In the genomic region with DNA sequence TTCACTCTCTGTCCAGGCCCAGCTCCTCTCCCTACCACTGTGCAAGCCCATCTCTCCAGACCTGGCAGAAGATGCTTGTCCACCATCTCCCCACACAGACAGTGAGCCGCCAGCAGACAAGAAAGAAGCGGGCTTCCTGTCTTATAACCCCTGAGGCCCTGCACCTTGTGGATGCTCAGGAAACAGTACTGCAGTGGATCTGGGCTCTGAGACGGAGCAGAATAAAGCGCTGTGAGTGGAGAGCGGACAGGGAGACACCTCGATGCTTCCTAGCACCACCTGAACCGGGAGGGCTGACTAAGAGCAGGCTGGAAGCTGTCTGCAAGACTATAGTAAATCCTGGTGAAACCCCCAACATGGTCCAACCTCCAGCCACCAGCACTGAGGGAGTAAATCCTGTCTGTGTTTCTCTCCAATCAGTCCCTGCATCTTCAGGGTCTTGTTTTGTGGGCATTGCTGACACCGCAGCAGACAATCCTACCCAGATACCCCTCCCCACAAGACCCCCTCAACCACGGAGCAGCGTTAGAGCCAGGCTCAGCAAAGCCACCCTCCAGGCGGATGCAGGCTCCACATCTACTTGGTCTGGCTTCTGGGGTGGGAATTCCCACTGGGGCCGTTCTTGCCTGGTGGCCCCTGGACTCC, we compare ENCODE assay signal across 9 cellular contexts. TPM values are rescaled to one million over a fixed set of nuclear protein-coding genes. Genes with fewer than 3 reads are reported as not detected.
DNase-seq lines count a peak whose midpoint lies in the region; ATAC-seq, FAIRE-seq and TF ChIP-seq lines count a peak whose summit lies in the region.
"Had no signal": no experiment of that assay in that cellular context is flagged by ENCODE, and none has a peak within 500 bp of the region (broad histone marks: within the 10 kb centered on the region; RNA-seq: fewer than 3 reads in every experiment).

No MANE protein-coding gene starts in this region.

- H3K4me3 Mint-ChIP-seq in natural killer cell = no peak overlapping the region

- H3K9me3 ChIP-seq in BLaER1 (no peaks in the 10 kb centered on the region), mammary epithelial cell (replicated peaks; ENCODE audit: insufficient read depth, low read length) (no peaks in the 10 kb centered on the region), psoas muscle (no peaks in the 10 kb centered on the region), body of pancreas (no peaks in the 10 kb centered on the region)

- TF ChIP-seq CTCF in KMS-11 (conservative IDR thresholded peaks at IDR 0.05; ENCODE audit: low read depth, low read length) = no peak
- no peak for TF ChIP-seq CTCF in mammary epithelial cell (conservative IDR thresholded peaks at IDR 0.05 in 1 of 2, IDR thresholded peaks at IDR 0.05 in 1 of 2; ENCODE audit: extremely low read depth in 1 of 2, insufficient read depth in 1 of 2, low read depth in 1 of 2, low read length in 2 of 2)
- TF ChIP-seq CTCF in natural killer cell (IDR thresholded peaks at IDR 0.05) = no peak
- TF ChIP-seq CTCF in psoas muscle (IDR thresholded peaks at IDR 0.05) = no peak
- no peak for TF ChIP-seq CTCF in body of pancreas (IDR thresholded peaks at IDR 0.05)

- FAIRE-seq in urothelium cell line (lab: Jason Lieb, UNC) = no peak

- intact Hi-C loops in mammary epithelial cell (cut with micrococcal nuclease) = loop anchor here (2.0 kb wide), 1 partner anchor 56 kb away; no protein-coding TSS in a partner anchor
- intact Hi-C loops in natural killer cell (cut with micrococcal nuclease) = no loop called here
- intact Hi-C loops in psoas muscle (cut with DNase I) = no loop called here
- intact Hi-C loops in body of pancreas (cut with DNase I) = no loop called here

- H3K27me3 ChIP-seq in BLaER1 (no peaks in the 10 kb centered on the region), KMS-11 (ENCODE audit: insufficient read depth, low read depth) (no peaks in the 10 kb centered on the region), mammary epithelial cell (ENCODE audit: insufficient read depth, low read length) (no peaks in the 10 kb centered on the region), psoas muscle (ENCODE audit: insufficient read depth in 3 of 3, low read length in 2 of 3) (no peaks in the 10 kb centered on the region), body of pancreas (no peaks in the 10 kb centered on the region)

- H3K4me1 ChIP-seq in BLaER1 (peaks cover 47% of the 10 kb centered on the region), KMS-11 (ENCODE audit: low read depth, poor library complexity, severe bottlenecking) (peaks cover 44% of the 10 kb centered on the region), mammary epithelial cell (ENCODE audit: insufficient read depth, low read length) (peaks cover 17% of the 10 kb centered on the region), psoas muscle (no peaks in the 10 kb centered on the region), body of pancreas (no peaks in the 10 kb centered on the region)

- dilution Hi-C loops in mammary epithelial cell (cut with HindIII; ENCODE audit: low sequenced_read_pairs) = no loop called here

- H4K20me1 ChIP-seq in BLaER1 = peaks cover 26% of the 10 kb centered on the region
- no peaks in the 10 kb centered on the region for H4K20me1 ChIP-seq in KMS-11 (ENCODE audit: insufficient read depth)
- no peaks in the 10 kb centered on the region for H4K20me1 ChIP-seq in mammary epithelial cell (ENCODE audit: insufficient read depth, low read length)

- H3K9ac ChIP-seq in BLaER1 = peak overlapping the region; percentile 59
- H3K9ac ChIP-seq in KMS-11 = peak overlapping the region; percentile 30; the same call in 1 of the 2 replicates
- H3K9ac ChIP-seq in mammary epithelial cell (ENCODE audit: insufficient read depth, low read length) = no peak overlapping the region

- CTCF ChIA-PET in mammary epithelial cell (lab: Charles Lee; ENCODE audit: low non-redundant PET) = no interaction called here

- H3K4me3 ChIP-seq in BLaER1 (0 out of 2 replicates have a peak overlapping the region, but pooled peaks have one; percentile 9), KMS-11 (IDR thresholded peaks at IDR 0.05; ENCODE audit: insufficient read depth, low read depth, low read length) (no peak overlapping the region), mammary epithelial cell (replicated peaks in 1 of 3; ENCODE audit: insufficient read depth in 1 of 3, low read depth in 2 of 3, low read length in 3 of 3) (no peak overlapping the region), psoas muscle (no peak overlapping the region), body of pancreas (no peak overlapping the region)

- DNase-seq in mammary epithelial cell = no peak
- DNase-seq in natural killer cell = no peak
- DNase-seq in psoas muscle = no peak
- DNase-seq in body of pancreas = no peak
- no peak for DNase-seq in urothelium cell line (ENCODE audit: low spot score)

- no peaks in the 10 kb centered on the region for H3K9me3 Mint-ChIP-seq in natural killer cell

- H3K27ac ChIP-seq in BLaER1 = peak overlapping the region; percentile 73
- peak overlapping the region; percentile 77 for H3K27ac ChIP-seq in KMS-11
- H3K27ac ChIP-seq in mammary epithelial cell (ENCODE audit: insufficient read depth, low read depth, low read length) = peak overlapping the region; percentile 20
- H3K27ac ChIP-seq in psoas muscle = no peak overlapping the region
- no peak overlapping the region for H3K27ac ChIP-seq in body of pancreas

- H3K36me3 Mint-ChIP-seq in natural killer cell = peaks cover 35% of the 10 kb centered on the region

- in situ Hi-C loops in mammary epithelial cell (cut with MboI; ENCODE audit: low sequenced_read_pairs in 2 of 2) = no loop called here

- WGBS in mammary epithelial cell (ENCODE audit: low coverage, missing lambda C conversion rate) = 84% methylated on average over 9 of the region's 12 CpGs
- 79 to 90% (median 85%) methylated on average over 12 of the region's 12 CpGs for WGBS in psoas muscle, 3 donors
- WGBS in body of pancreas, 2 donors = 80 to 85% methylated on average over 9 to 11 of the region's 12 CpGs

- H3K36me3 ChIP-seq in BLaER1 (peaks cover 95% of the 10 kb centered on the region), KMS-11 (ENCODE audit: insufficient read depth) (peaks cover 17% of the 10 kb centered on the region; the same call in 1 of the 2 replicates), mammary epithelial cell (ENCODE audit: insufficient read depth, low read length) (no peaks in the 10 kb centered on the region), psoas muscle (ENCODE audit: insufficient read depth in 1 of 2, low read depth in 1 of 2) (peaks cover 0 to 47% of the 10 kb centered on the region in 2 donors), body of pancreas (replicated peaks in 1 of 2; ENCODE audit: insufficient read depth in 1 of 2, low read depth in 2 of 2) (peaks cover 0 to 24% of the 10 kb centered on the region in 2 donors)

- peak overlapping the region; percentile 86 for H3K4me2 ChIP-seq in BLaER1
- peak overlapping the region; percentile 51 for H3K4me2 ChIP-seq in KMS-11
- no peak overlapping the region for H3K4me2 ChIP-seq in mammary epithelial cell (ENCODE audit: insufficient read depth, low read depth, low read length)

- peaks cover 36 to 46% of the 10 kb centered on the region in 2 donors for H3K4me1 Mint-ChIP-seq in natural killer cell

- H3K27ac Mint-ChIP-seq in natural killer cell = peak overlapping the region; percentile 85 to 98

- no peak overlapping the region for H2AFZ ChIP-seq in KMS-11 (ENCODE audit: low read depth)
- H2AFZ ChIP-seq in mammary epithelial cell (ENCODE audit: low read depth, low read length) = peak overlapping the region; percentile 50

- H3K79me2 ChIP-seq in KMS-11 (ENCODE audit: insufficient read depth, low read depth) (no peaks in the 10 kb centered on the region), mammary epithelial cell (ENCODE audit: insufficient read depth, low read length) (no peaks in the 10 kb centered on the region)

- no TSS peak for BruUV-seq in mammary epithelial cell (replicated peaks; lab: Mats Ljungman, UMichigan)

- ATAC-seq in natural killer cell (no peak), psoas muscle (no peak), body of pancreas (no peak)
- no peak for ATAC-seq in activated CD4-positive, CD25-positive, alpha-beta regulatory T cell treated with anti-CD3 and anti-CD28 coated beads, Interleukin-2, amount 50 U/mL, for 24 hours

- no peaks in the 10 kb centered on the region for H3K27me3 Mint-ChIP-seq in natural killer cell (ENCODE audit: low read depth in 2 of 2)

- no peak for TF ChIP-seq POLR2A in body of pancreas (IDR thresholded peaks at IDR 0.05)

RNA-seq across cellular contexts. Expression of a gene that starts 18.7 kb away (rescaled TPM):
- total RNA-seq in mammary epithelial cell (not detected), natural killer cell (not detected), psoas muscle (not detected), body of pancreas (not detected)
- polyA plus RNA-seq in mammary epithelial cell (not detected), psoas muscle (under 1 TPM in 1 of 3 donors, not detected in 2; 0.68 TPM)
- not detected for polyA minus RNA-seq in mammary epithelial cell
- total RNA-seq: NCI-H460 had no signal

RNA-seq across cellular contexts. Expression of a gene that starts 25.5 kb away (rescaled TPM):
- not detected for total RNA-seq in mammary epithelial cell
- not detected for polyA plus RNA-seq in mammary epithelial cell
- not detected for polyA minus RNA-seq in mammary epithelial cell
- under 1 TPM in 1 of 3 donors, not detected in 2; 1.00 TPM for total RNA-seq in natural killer cell
- 1 to 10 TPM in 2 of 4 donors, not detected in 2; 1.8 to 2.8 TPM for total RNA-seq in psoas muscle
- polyA plus RNA-seq in psoas muscle = under 1 TPM in 2 of 3 donors, not detected in 1; 0.21 to 0.63 TPM
- total RNA-seq in body of pancreas = 10 to 100 TPM in 1 of 2 donors, not detected in 1; 43.8 TPM
- total RNA-seq: NCI-H460 had no signal

RNA-seq across cellular contexts. Expression of a gene that starts 39.4 kb away (rescaled TPM):
- total RNA-seq in mammary epithelial cell (1 to 10 TPM; 4.5 to 8.1 TPM), natural killer cell (100 to 1,000 TPM; 577 to 743 (median 676) TPM), psoas muscle (1 to 10 TPM; 2.3 to 3.9 (median 2.9) TPM), body of pancreas (10 to 100 TPM in 1 of 2 donors, 1 to 10 TPM in 1; 7.3 to 11.9 TPM)
- polyA plus RNA-seq in mammary epithelial cell (2.8 TPM), psoas muscle (1 to 10 TPM; 1.5 to 2.1 (median 1.9) TPM)
- 6.4 TPM for polyA minus RNA-seq in mammary epithelial cell

Comparison
In these comparisons a context has a peak if more than half of its experiments do, and no peak if none do; other contexts are left out.
1. H3K27ac ChIP-seq: peak in BLaER1 (single experiment), KMS-11 (single experiment) and mammary epithelial cell (single experiment); none in psoas muscle (single experiment) and body of pancreas (0 of 4).
2. RNA of a gene that starts 39.4 kb away (total RNA-seq): 577 to 743 TPM in natural killer cell; 7.3 to 11.9 TPM in body of pancreas, 4.5 to 8.1 TPM in mammary epithelial cell and 2.3 to 3.9 TPM in psoas muscle; every median in the first group is over 10 times any median in the second.